ENCODE assay signal across 24 cellular contexts in genomic region chr20:45589725-45590124, GRCh38. TPM values are rescaled to one million over a fixed set of nuclear protein-coding genes. Genes with fewer than 3 reads are reported as not detected.
A peak's percentile ranks its signal among the peaks of the same experiment; 100 is the strongest.
DNase-seq lines count a peak whose midpoint lies in the region; ATAC-seq and TF ChIP-seq lines count a peak whose summit lies in the region.
"Had no signal": no experiment of that assay in that cellular context is flagged by ENCODE, and none has a peak within 500 bp of the region (broad histone marks: within the 10 kb centered on the region; RNA-seq: fewer than 3 reads in every experiment).

No MANE protein-coding gene starts in this region.

- intact Hi-C loops in prostate gland (cut with DNase I) = no loop called here

- no peaks in the 10 kb centered on the region for H3K4me1 ChIP-seq in prostate gland (replicated peaks)
- H3K4me1 ChIP-seq: BE2C had no signal

- H3K4me3 ChIP-seq in fibroblast of the aortic adventitia (ENCODE audit: low read depth, low read length) (no peak overlapping the region), prostate gland (no peak overlapping the region)
- H3K4me3 ChIP-seq: K562 had no signal

- no peaks in the 10 kb centered on the region for H3K27me3 ChIP-seq in prostate gland (replicated peaks; ENCODE audit: insufficient read depth)
- H3K27me3 ChIP-seq: BE2C had no signal

- H3K27ac ChIP-seq in prostate gland = no peak overlapping the region
- H3K27ac ChIP-seq: 22Rv1 had no signal

- TF ChIP-seq POLR2A in prostate gland (IDR thresholded peaks at IDR 0.05) = no peak

- no peaks in the 10 kb centered on the region for H3K9me3 ChIP-seq in prostate gland
- H3K9me3 ChIP-seq: BE2C had no signal

- TF ChIP-seq CTCF in fibroblast of the aortic adventitia (IDR thresholded peaks at IDR 0.05; ENCODE audit: insufficient read depth, low read length) (no peak), omental fat pad (IDR thresholded peaks at IDR 0.05) (no peak), prostate gland (IDR thresholded peaks at IDR 0.05) (no peak)

- in situ Hi-C loops in ACHN (cut with HindIII; ENCODE audit: low pct_ligation_motif_present, low pct_unique_long_range_greater_than_20kb, low sequenced_read_pairs) = no loop called here
- in situ Hi-C loops in G401 (cut with HindIII; ENCODE audit: low sequenced_read_pairs) = no loop called here

- WGBS in prostate gland = 26% methylated on average over 1 of the region's 1 CpG

- H3K36me3 ChIP-seq in prostate gland = no peaks in the 10 kb centered on the region
- H3K36me3 ChIP-seq: BE2C had no signal

- peak; percentile 61 for DNase-seq in ACHN
- peak; percentile 19 for DNase-seq in OCI-M1 (lab: John Stamatoyannopoulos, UW)
- DNase-seq in fibroblast of the aortic adventitia (ENCODE audit: low read depth) = peak; percentile 7
- DNase-seq in omental fat pad (ENCODE audit: low spot score) = no peak
- DNase-seq in prostate gland (ENCODE audit: low spot score) = no peak
- no peak for DNase-seq in G401 (ENCODE audit: low spot score)
- DNase-seq in cerebellar cortex (ENCODE audit: low spot score) = no peak
- DNase-seq: BE2C; CD8-positive, alpha-beta memory T cell; DMS79 treated with DMSO at 0.1 percent for 48 hours; H9; HFFc6; Kasumi-1; NCI-H1105 treated with DMSO at 0.1 percent for 48 hours; NCI-H146; NCI-H2029 treated with DMSO at 0.1 percent for 48 hours; NCI-H526 treated with DMSO at 0.1 percent for 48 hours; SHP77 treated with DMSO at 0.1 percent for 48 hours had no signal

- peak; percentile 59 for ATAC-seq in omental fat pad (ENCODE audit: low FRiP score)
- no peak for ATAC-seq in GM21423 (IDR thresholded peaks at IDR 0.05; ENCODE audit: unreplicated experiment)
- ATAC-seq: K562, Panc1 had no signal

RNA-seq across cellular contexts. Expression of gene WFDC8, which starts 10.6 kb away (rescaled TPM):
- not detected in 2 replicates for total RNA-seq in fibroblast of the aortic adventitia (ENCODE audit: low replicate concordance)
- total RNA-seq in omental fat pad = not detected
- not detected for total RNA-seq in prostate gland
- total RNA-seq in G401 (2014; rRNA removed; shearing (Covaris generic)) = not detected in 2 replicates
- total RNA-seq: CD8-positive, alpha-beta memory T cell; H9; HFFc6; K562; M059J; NCI-H460 had no signal

RNA-seq across cellular contexts. Expression of gene WFDC10A, which starts 39.8 kb away (rescaled TPM):
- not detected in 2 replicates for total RNA-seq in fibroblast of the aortic adventitia (ENCODE audit: low replicate concordance)
- total RNA-seq in omental fat pad = not detected
- not detected for total RNA-seq in prostate gland
- total RNA-seq in G401 (2014; rRNA removed; shearing (Covaris generic)) = not detected in 2 replicates
- total RNA-seq: CD8-positive, alpha-beta memory T cell; H9; HFFc6; K562; M059J; NCI-H460 had no signal

RNA-seq across cellular contexts. Expression of gene WFDC9, which starts 41.4 kb away (rescaled TPM):
- total RNA-seq in fibroblast of the aortic adventitia (ENCODE audit: low replicate concordance) (not detected in 2 replicates), omental fat pad (not detected), prostate gland (not detected)
- not detected in 2 replicates for total RNA-seq in G401 (2014; rRNA removed; shearing (Covaris generic))
- total RNA-seq: CD8-positive, alpha-beta memory T cell; H9; HFFc6; K562; M059J; NCI-H460 had no signal

RNA-seq across cellular contexts. Expression of gene EPPIN, which starts 42.5 kb away (rescaled TPM):
- not detected in 2 replicates for total RNA-seq in fibroblast of the aortic adventitia (ENCODE audit: low replicate concordance)
- total RNA-seq in omental fat pad = not detected
- total RNA-seq in prostate gland = 100 to 1,000 TPM in 1 of 2 donors, not detected in 1; 137 TPM
- not detected in 2 replicates for total RNA-seq in G401 (2014; rRNA removed; shearing (Covaris generic))
- total RNA-seq: CD8-positive, alpha-beta memory T cell; H9; HFFc6; K562; M059J; NCI-H460 had no signal

RNA-seq across cellular contexts. Expression of gene WFDC6, which starts 50.4 kb away (rescaled TPM):
- total RNA-seq in fibroblast of the aortic adventitia (ENCODE audit: low replicate concordance) (not detected in 2 replicates), omental fat pad (not detected), prostate gland (10 to 100 TPM in 1 of 2 donors, not detected in 1; 34.8 TPM)
- total RNA-seq in G401 (2014; rRNA removed; shearing (Covaris generic)) = not detected in 2 replicates
- total RNA-seq: CD8-positive, alpha-beta memory T cell; H9; HFFc6; K562; M059J had no signal

Comparison
In these comparisons a context has a peak if more than half of its experiments do, and no peak if none do; other contexts are left out.
1. DNase-seq: peak in ACHN (single experiment), OCI-M1 (single experiment) and fibroblast of the aortic adventitia (single experiment); none in omental fat pad (single experiment), prostate gland (single experiment), G401 (single experiment) and cerebellar cortex (single experiment).